ENCODE assay signal across 23 cellular contexts in genomic region chr11:86147004-86147403, GRCh38.
A peak's percentile ranks its signal among the peaks of the same experiment; 100 is the strongest.
DNase-seq lines count a peak whose midpoint lies in the region; ATAC-seq and TF ChIP-seq lines count a peak whose summit lies in the region.
"Had no signal": no experiment of that assay in that cellular context is flagged by ENCODE, and none has a peak within 500 bp of the region (broad histone marks: within the 10 kb centered on the region; RNA-seq: fewer than 3 reads in every experiment).

No MANE protein-coding gene starts in this region.

- CTCF ChIA-PET in Caco-2 (lab: Charles Lee), result interaction anchor here (2.6 kb wide), 1 partner anchor 12 kb away, joined by 7 read pairs; no protein-coding TSS in a partner anchor

- 88 to 90% methylated on average over 3 of the region's 3 CpGs for WGBS in thyroid gland, 2 donors

- H3K36me3 ChIP-seq in Caco-2 (ENCODE audit: control insufficient read depth, insufficient read depth, low read length) (no peaks in the 10 kb centered on the region), thyroid gland (no peaks in the 10 kb centered on the region)

- no peak overlapping the region for H3K27ac ChIP-seq in thyroid gland
- H3K27ac ChIP-seq: GM23248, RWPE1 had no signal

- no peak overlapping the region for H3K4me3 ChIP-seq in Caco-2 (ENCODE audit: low read depth, low read length)
- H3K4me3 ChIP-seq in thyroid gland (replicated peaks in 1 of 3), result no peak overlapping the region
- H3K4me3 ChIP-seq: GM23248 had no signal

- H3K27me3 ChIP-seq in Caco-2 (replicated peaks; ENCODE audit: control insufficient read depth, insufficient read depth, low read length), result no peaks in the 10 kb centered on the region
- no peaks in the 10 kb centered on the region for H3K27me3 ChIP-seq in thyroid gland

- H3K36me3 Mint-ChIP-seq in Caco-2 (ENCODE audit: insufficient read depth, unreplicated experiment) (peaks cover 4% of the 10 kb centered on the region), natural killer cell (no peaks in the 10 kb centered on the region)
- no peaks in the 10 kb centered on the region for H3K36me3 Mint-ChIP-seq in dendritic cell treated with granulocyte-macrophage colony-stimulating factor and Interleukin-4, amounts not matched to agents 40 ng/mL and 50 ng/mL, for 4 days (ENCODE audit: low read depth)

- DNase-seq in Caco-2, result no peak
- no peak for DNase-seq in natural killer cell
- DNase-seq in left colon, result no peak
- no peak for DNase-seq in thyroid gland
- no peak for DNase-seq in hepatic stellate cell (ENCODE audit: low spot score)
- DNase-seq: AML-193, C1 segment of cervical spinal cord, DMS53, GDM1, GM23248, H9, HFFc6, NCI-H1092, NCI-H146, NCI-H2029, NCI-H2227 treated with DMSO at 0.1 percent for 48 hours, NCI-H510A, SIG-M5 had no signal

- H3K4me1 ChIP-seq in Caco-2, result peaks cover 54% of the 10 kb centered on the region
- H3K4me1 ChIP-seq in thyroid gland, result peaks cover 21% of the 10 kb centered on the region in 2 donors

- TF ChIP-seq CTCF in Caco-2 (IDR thresholded peaks at IDR 0.05; ENCODE audit: insufficient read depth in 1 of 2, low read depth in 1 of 2, low read length in 1 of 2, severe bottlenecking in 1 of 2, unreplicated experiment in 1 of 2) (no peak), natural killer cell (IDR thresholded peaks at IDR 0.05) (no peak), thyroid gland (IDR thresholded peaks at IDR 0.05) (no peak)

- H3K27ac Mint-ChIP-seq in Caco-2 (ENCODE audit: unreplicated experiment) (peak overlapping the region; percentile 1), natural killer cell (peak overlapping the region; percentile 12 to 27)
- peak overlapping the region; percentile 54 for H3K27ac Mint-ChIP-seq in dendritic cell treated with granulocyte-macrophage colony-stimulating factor and Interleukin-4, amounts not matched to agents 40 ng/mL and 50 ng/mL, for 4 days
- H3K27ac Mint-ChIP-seq: H9, HFFc6 had no signal

- TF ChIP-seq POLR2A in thyroid gland (IDR thresholded peaks at IDR 0.05), result no peak

- BruUV-seq in Caco-2 (replicated peaks; lab: Mats Ljungman, UMichigan), result no TSS peak

- H3K27me3 Mint-ChIP-seq in Caco-2 (ENCODE audit: insufficient read depth, unreplicated experiment) (no peaks in the 10 kb centered on the region), natural killer cell (ENCODE audit: low read depth in 2 of 2) (no peaks in the 10 kb centered on the region)
- no peaks in the 10 kb centered on the region for H3K27me3 Mint-ChIP-seq in dendritic cell treated with granulocyte-macrophage colony-stimulating factor and Interleukin-4, amounts not matched to agents 40 ng/mL and 50 ng/mL, for 4 days

- intact Hi-C loops in Caco-2 (cut with micrococcal nuclease; ENCODE audit: unreplicated experiment) (no loop called here), natural killer cell (cut with micrococcal nuclease) (no loop called here), left colon (cut with DNase I, micrococcal nuclease) (no loop called here), thyroid gland (cut with DNase I) (no loop called here)
- intact Hi-C loops in dendritic cell treated with granulocyte-macrophage colony-stimulating factor and Interleukin-4, amounts not matched to agents 40 ng/mL and 50 ng/mL, for 4 days (cut with micrococcal nuclease), result no loop called here

- POLR2A ChIA-PET in Caco-2 (lab: Charles Lee), result no interaction called here

- ATAC-seq in HG03378 (IDR thresholded peaks at IDR 0.05; ENCODE audit: unreplicated experiment), result peak; percentile 51
- peak in 2 of 3 donors; percentile 29 to 32 for ATAC-seq in natural killer cell
- no peak for ATAC-seq in left colon
- no peak for ATAC-seq in HG02678 (IDR thresholded peaks at IDR 0.05; ENCODE audit: unreplicated experiment)
- ATAC-seq: SK-N-SH treated with all-trans-retinoic acid at 6 μM for 48 hours had no signal

- H3K4me1 Mint-ChIP-seq in Caco-2 (ENCODE audit: low read depth, unreplicated experiment) (peaks cover 40% of the 10 kb centered on the region), natural killer cell (peaks cover 58 to 59% of the 10 kb centered on the region in 2 donors)
- peaks cover 73% of the 10 kb centered on the region for H3K4me1 Mint-ChIP-seq in dendritic cell treated with granulocyte-macrophage colony-stimulating factor and Interleukin-4, amounts not matched to agents 40 ng/mL and 50 ng/mL, for 4 days (ENCODE audit: low read depth)

- H3K9me3 ChIP-seq in Caco-2 (no peaks in the 10 kb centered on the region), thyroid gland (no peaks in the 10 kb centered on the region)

- H3K4me3 Mint-ChIP-seq in Caco-2 (ENCODE audit: unreplicated experiment) (no peak overlapping the region), natural killer cell (no peak overlapping the region)
- H3K4me3 Mint-ChIP-seq in dendritic cell treated with granulocyte-macrophage colony-stimulating factor and Interleukin-4, amounts not matched to agents 40 ng/mL and 50 ng/mL, for 4 days, result no peak overlapping the region
- H3K4me3 Mint-ChIP-seq: H9, HFFc6 had no signal

- H3K9me3 Mint-ChIP-seq in Caco-2 (ENCODE audit: unreplicated experiment) (no peaks in the 10 kb centered on the region), natural killer cell (no peaks in the 10 kb centered on the region)
- no peaks in the 10 kb centered on the region for H3K9me3 Mint-ChIP-seq in dendritic cell treated with granulocyte-macrophage colony-stimulating factor and Interleukin-4, amounts not matched to agents 40 ng/mL and 50 ng/mL, for 4 days
- H3K9me3 Mint-ChIP-seq: H9, HFFc6 had no signal

Comparison
In these comparisons a context has a peak if more than half of its experiments do, and no peak if none do; other contexts are left out.
1. H3K27ac Mint-ChIP-seq: peak in every context shown above with its lines; median percentile 54 in dendritic cell treated with granulocyte-macrophage colony-stimulating factor and Interleukin-4, amounts not matched to agents 40 ng/mL and 50 ng/mL, for 4 days; 20 in natural killer cell; 1 in Caco-2.
2. ATAC-seq: peak in HG03378 (single experiment) and natural killer cell (2 of 3); none in left colon (single experiment) and HG02678 (single experiment).